ENCODE assay signal across 1 cellular context in genomic region chrX:16750136-16750535, GRCh38.
TF ChIP-seq lines count a peak whose summit lies in the region.

No MANE protein-coding gene starts in this region.

TF ChIP-seq in K562, 482 proteins besides CTCF, POLR2A, EP300 and RAD21:
- TF ChIP-seq RBM34 (IDR thresholded peaks at IDR 0.05; ENCODE audit: borderline replicate concordance, insufficient read depth, low read length) (no peak), HMG20B (CRISPR knock-in tag; IDR thresholded peaks at IDR 0.05) (no peak), ZNF75A (CRISPR knock-in tag; IDR thresholded peaks at IDR 0.05) (no peak), CBFB (CRISPR knock-in tag; IDR thresholded peaks at IDR 0.05) (no peak), ZC3H11A (IDR thresholded peaks at IDR 0.05; ENCODE audit: low read depth, low read length) (no peak), RBM14 (IDR thresholded peaks at IDR 0.05; ENCODE audit: borderline replicate concordance, insufficient read depth, low read depth, low read length) (no peak), GABPB1 (CRISPR knock-in tag; IDR thresholded peaks at IDR 0.05) (no peak), CCNT2 (IDR thresholded peaks at IDR 0.05; ENCODE audit: borderline replicate concordance, extremely low read depth, insufficient read length, low read depth, low read length) (no peak), HNRNPUL1 (IDR thresholded peaks at IDR 0.05; ENCODE audit: low read length) (no peak), ZNF274 (IDR thresholded peaks at IDR 0.05; ENCODE audit: borderline replicate concordance, low read depth, low read length) (no peak), SIX5 (IDR thresholded peaks at IDR 0.05; ENCODE audit: borderline replicate concordance in 1 of 2, insufficient read depth in 1 of 2, low read depth in 1 of 2, low read length in 2 of 2) (no peak), MEF2D (tag; conservative IDR thresholded peaks at IDR 0.05; ENCODE audit: low read depth) (no peak), ATF4 (CRISPR knock-in tag; IDR thresholded peaks at IDR 0.05) (no peak), CBX2 (IDR thresholded peaks at IDR 0.05; ENCODE audit: insufficient read depth, low read length, poor library complexity, severe bottlenecking) (no peak), GATAD2B (IDR thresholded peaks at IDR 0.05; ENCODE audit: borderline replicate concordance) (no peak), COPS2 (conservative IDR thresholded peaks at IDR 0.05) (no peak), RREB1 (CRISPR knock-in tag; IDR thresholded peaks at IDR 0.05) (no peak)
- TF ChIP-seq, protein P1, sequence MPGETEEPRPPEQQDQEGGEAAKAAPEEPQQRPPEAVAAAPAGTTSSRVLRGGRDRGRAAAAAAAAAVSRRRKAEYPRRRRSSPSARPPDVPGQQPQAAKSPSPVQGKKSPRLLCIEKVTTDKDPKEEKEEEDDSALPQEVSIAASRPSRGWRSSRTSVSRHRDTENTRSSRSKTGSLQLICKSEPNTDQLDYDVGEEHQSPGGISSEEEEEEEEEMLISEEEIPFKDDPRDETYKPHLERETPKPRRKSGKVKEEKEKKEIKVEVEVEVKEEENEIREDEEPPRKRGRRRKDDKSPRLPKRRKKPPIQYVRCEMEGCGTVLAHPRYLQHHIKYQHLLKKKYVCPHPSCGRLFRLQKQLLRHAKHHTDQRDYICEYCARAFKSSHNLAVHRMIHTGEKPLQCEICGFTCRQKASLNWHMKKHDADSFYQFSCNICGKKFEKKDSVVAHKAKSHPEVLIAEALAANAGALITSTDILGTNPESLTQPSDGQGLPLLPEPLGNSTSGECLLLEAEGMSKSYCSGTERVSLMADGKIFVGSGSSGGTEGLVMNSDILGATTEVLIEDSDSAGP (CRISPR knock-in tag; IDR thresholded peaks at IDR 0.05) = no peak
- TF ChIP-seq, protein P2, sequence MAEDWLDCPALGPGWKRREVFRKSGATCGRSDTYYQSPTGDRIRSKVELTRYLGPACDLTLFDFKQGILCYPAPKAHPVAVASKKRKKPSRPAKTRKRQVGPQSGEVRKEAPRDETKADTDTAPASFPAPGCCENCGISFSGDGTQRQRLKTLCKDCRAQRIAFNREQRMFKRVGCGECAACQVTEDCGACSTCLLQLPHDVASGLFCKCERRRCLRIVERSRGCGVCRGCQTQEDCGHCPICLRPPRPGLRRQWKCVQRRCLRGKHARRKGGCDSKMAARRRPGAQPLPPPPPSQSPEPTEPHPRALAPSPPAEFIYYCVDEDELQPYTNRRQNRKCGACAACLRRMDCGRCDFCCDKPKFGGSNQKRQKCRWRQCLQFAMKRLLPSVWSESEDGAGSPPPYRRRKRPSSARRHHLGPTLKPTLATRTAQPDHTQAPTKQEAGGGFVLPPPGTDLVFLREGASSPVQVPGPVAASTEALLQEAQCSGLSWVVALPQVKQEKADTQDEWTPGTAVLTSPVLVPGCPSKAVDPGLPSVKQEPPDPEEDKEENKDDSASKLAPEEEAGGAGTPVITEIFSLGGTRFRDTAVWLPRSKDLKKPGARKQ (CRISPR knock-in tag; IDR thresholded peaks at IDR 0.05) = no peak
